ENCODE assay signal across 1 cellular context in genomic region chr10:102850025-102850518, GRCh38.
A peak's percentile ranks its signal among the peaks of the same experiment; 100 is the strongest.
TF ChIP-seq lines count a peak whose summit lies in the region.

No MANE protein-coding gene starts in this region.

TF ChIP-seq in HepG2, 621 proteins besides CTCF, POLR2A, EP300 and RAD21 (continued from another document and continues in another):
- TF ChIP-seq ZBTB14 (CRISPR knock-in tag; IDR thresholded peaks at IDR 0.05) (no peak), NBN (conservative IDR thresholded peaks at IDR 0.05) (no peak), ATF2 (CRISPR knock-in tag; IDR thresholded peaks at IDR 0.05) (peak; percentile 87; the same call in 1 of the 2 replicates), ZNF276 (CRISPR knock-in tag; IDR thresholded peaks at IDR 0.05; ENCODE audit: low read depth) (no peak), SPEN (CRISPR knock-in tag; IDR thresholded peaks at IDR 0.05; ENCODE audit: low read depth) (peak; percentile 69), MTF1 (CRISPR knock-in tag; IDR thresholded peaks at IDR 0.05) (no peak), SNAPC2 (CRISPR knock-in tag; IDR thresholded peaks at IDR 0.05) (no peak), DRAP1 (CRISPR knock-in tag; IDR thresholded peaks at IDR 0.05) (no peak), ZNF205 (CRISPR knock-in tag; IDR thresholded peaks at IDR 0.05) (peak; percentile 61; the same call in 1 of the 2 replicates), BCL6 (CRISPR knock-in tag; IDR thresholded peaks at IDR 0.05) (peak; percentile 89), MBNL3 (CRISPR knock-in tag; conservative IDR thresholded peaks at IDR 0.05) (no peak), ZNF251 (CRISPR knock-in tag; IDR thresholded peaks at IDR 0.05) (no peak), ZNF709 (CRISPR knock-in tag; IDR thresholded peaks at IDR 0.05) (no peak), RFXANK (CRISPR knock-in tag; IDR thresholded peaks at IDR 0.05) (no peak), GATA4 (IDR thresholded peaks at IDR 0.05; ENCODE audit: borderline replicate concordance, low read depth) (peak; percentile 62; the same call in 1 of the 2 replicates), ZBTB33 (CRISPR knock-in tag; IDR thresholded peaks at IDR 0.05) (peak; percentile 64), HNRNPK (IDR thresholded peaks at IDR 0.05; ENCODE audit: low read depth, low read length, poor library complexity, severe bottlenecking) (no peak), ZNF33A (CRISPR knock-in tag; IDR thresholded peaks at IDR 0.05; ENCODE audit: borderline replicate concordance) (no peak; the same call in 1 of the 2 replicates), ZFP36L1 (CRISPR knock-in tag; IDR thresholded peaks at IDR 0.05) (0 out of 2 replicates have a peak, but pooled peaks have one; percentile 22), MYC (CRISPR knock-in tag; IDR thresholded peaks at IDR 0.05; ENCODE audit: borderline replicate concordance) (peak; percentile 83), PLSCR1 (CRISPR knock-in tag; IDR thresholded peaks at IDR 0.05; ENCODE audit: borderline replicate concordance) (no peak), AGO2 (optimal IDR thresholded peaks at IDR 0.05; ENCODE audit: low read depth, low read length) (no peak), SIN3A (IDR thresholded peaks at IDR 0.05; ENCODE audit: borderline replicate concordance, low read depth, low read length) (0 out of 2 replicates have a peak, but pooled peaks have one; percentile 32), CENPT (CRISPR knock-in tag; IDR thresholded peaks at IDR 0.05; ENCODE audit: low read depth) (no peak), THYN1 (CRISPR knock-in tag; IDR thresholded peaks at IDR 0.05; ENCODE audit: borderline replicate concordance, low read depth) (no peak), NFE2 (CRISPR knock-in tag; IDR thresholded peaks at IDR 0.05) (no peak), PCBP1 (IDR thresholded peaks at IDR 0.05; ENCODE audit: borderline replicate concordance, low read depth, low read length) (no peak), DZIP1 (CRISPR knock-in tag; IDR thresholded peaks at IDR 0.05) (no peak), ARNTL (CRISPR knock-in tag; IDR thresholded peaks at IDR 0.05) (peak; percentile 100), FOSL1 (CRISPR knock-in tag; IDR thresholded peaks at IDR 0.05; ENCODE audit: borderline replicate concordance) (no peak), RELA (CRISPR knock-in tag; IDR thresholded peaks at IDR 0.05) (no peak), TERF1 (CRISPR knock-in tag; IDR thresholded peaks at IDR 0.05) (no peak), REXO4 (CRISPR knock-in tag; IDR thresholded peaks at IDR 0.05; ENCODE audit: borderline replicate concordance) (no peak), POLR2AphosphoS5 (IDR thresholded peaks at IDR 0.05; ENCODE audit: low read depth, low read length) (no peak), ZNF414 (CRISPR knock-in tag; IDR thresholded peaks at IDR 0.05) (peak; percentile 93), PTBP1 (IDR thresholded peaks at IDR 0.05; ENCODE audit: low read depth, low read length, poor library complexity, severe bottlenecking) (no peak)
- TF ChIP-seq, protein P1, sequence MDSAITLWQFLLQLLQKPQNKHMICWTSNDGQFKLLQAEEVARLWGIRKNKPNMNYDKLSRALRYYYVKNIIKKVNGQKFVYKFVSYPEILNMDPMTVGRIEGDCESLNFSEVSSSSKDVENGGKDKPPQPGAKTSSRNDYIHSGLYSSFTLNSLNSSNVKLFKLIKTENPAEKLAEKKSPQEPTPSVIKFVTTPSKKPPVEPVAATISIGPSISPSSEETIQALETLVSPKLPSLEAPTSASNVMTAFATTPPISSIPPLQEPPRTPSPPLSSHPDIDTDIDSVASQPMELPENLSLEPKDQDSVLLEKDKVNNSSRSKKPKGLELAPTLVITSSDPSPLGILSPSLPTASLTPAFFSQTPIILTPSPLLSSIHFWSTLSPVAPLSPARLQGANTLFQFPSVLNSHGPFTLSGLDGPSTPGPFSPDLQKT (CRISPR knock-in tag; IDR thresholded peaks at IDR 0.05; ENCODE audit: borderline replicate concordance) = no peak
- TF ChIP-seq, protein P2, sequence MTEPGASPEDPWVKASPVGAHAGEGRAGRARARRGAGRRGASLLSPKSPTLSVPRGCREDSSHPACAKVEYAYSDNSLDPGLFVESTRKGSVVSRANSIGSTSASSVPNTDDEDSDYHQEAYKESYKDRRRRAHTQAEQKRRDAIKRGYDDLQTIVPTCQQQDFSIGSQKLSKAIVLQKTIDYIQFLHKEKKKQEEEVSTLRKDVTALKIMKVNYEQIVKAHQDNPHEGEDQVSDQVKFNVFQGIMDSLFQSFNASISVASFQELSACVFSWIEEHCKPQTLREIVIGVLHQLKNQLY (CRISPR knock-in tag; IDR thresholded peaks at IDR 0.05) = peak; percentile 95
- TF ChIP-seq, protein P3, sequence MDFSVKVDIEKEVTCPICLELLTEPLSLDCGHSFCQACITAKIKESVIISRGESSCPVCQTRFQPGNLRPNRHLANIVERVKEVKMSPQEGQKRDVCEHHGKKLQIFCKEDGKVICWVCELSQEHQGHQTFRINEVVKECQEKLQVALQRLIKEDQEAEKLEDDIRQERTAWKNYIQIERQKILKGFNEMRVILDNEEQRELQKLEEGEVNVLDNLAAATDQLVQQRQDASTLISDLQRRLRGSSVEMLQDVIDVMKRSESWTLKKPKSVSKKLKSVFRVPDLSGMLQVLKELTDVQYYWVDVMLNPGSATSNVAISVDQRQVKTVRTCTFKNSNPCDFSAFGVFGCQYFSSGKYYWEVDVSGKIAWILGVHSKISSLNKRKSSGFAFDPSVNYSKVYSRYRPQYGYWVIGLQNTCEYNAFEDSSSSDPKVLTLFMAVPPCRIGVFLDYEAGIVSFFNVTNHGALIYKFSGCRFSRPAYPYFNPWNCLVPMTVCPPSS (IDR thresholded peaks at IDR 0.05) = no peak
